ENCODE assay signal across 22 cellular contexts in genomic region chr18:78655921-78656320, GRCh38.
A peak's percentile ranks its signal among the peaks of the same experiment; 100 is the strongest.
DNase-seq lines count a peak whose midpoint lies in the region; TF ChIP-seq lines count a peak whose summit lies in the region.
"Had no signal": no experiment of that assay in that cellular context is flagged by ENCODE, and none has a peak within 500 bp of the region (broad histone marks: within the 10 kb centered on the region; RNA-seq: fewer than 3 reads in every experiment).

No MANE protein-coding gene starts in this region.

- no peak overlapping the region for H2AFZ ChIP-seq in osteoblast (ENCODE audit: low read length)

- DNase-seq in osteoblast (ENCODE audit: insufficient read length, low spot score, missing footprints) (peak; percentile 52), posterior vena cava (ENCODE audit: low spot score) (peak; percentile 23), spleen (peak; percentile 38), left ventricle myocardium inferior (no peak), iPS-NIHi7 (ENCODE audit: extremely low spot score) (no peak)
- DNase-seq: 8988T; ACHN; BE2C; C1 segment of cervical spinal cord; CD4-positive, alpha-beta memory T cell; CD4-positive, CD25-positive, alpha-beta regulatory T cell; CD8-positive, alpha-beta memory T cell; COR-L47; DMS 273 treated with DMSO at 0.1 percent for 48 hours; DMS153; DMS53; DMS79; DND-41; EL; GDM1 had no signal

- H3K27ac ChIP-seq in osteoblast (ENCODE audit: low read depth, low read length) (no peak overlapping the region), spleen (no peak overlapping the region), left ventricle myocardium inferior (replicated peaks) (no peak overlapping the region)
- H3K27ac ChIP-seq: BLaER1 had no signal

- H3K4me1 ChIP-seq in osteoblast (ENCODE audit: insufficient read depth, low read length) (no peaks in the 10 kb centered on the region), spleen (no peaks in the 10 kb centered on the region), left ventricle myocardium inferior (no peaks in the 10 kb centered on the region)
- H3K4me1 ChIP-seq: BE2C, BLaER1 had no signal

- no peaks in the 10 kb centered on the region for H3K79me2 ChIP-seq in osteoblast (ENCODE audit: insufficient read depth, low read length)

- TF ChIP-seq POLR2A in spleen (IDR thresholded peaks at IDR 0.05), result no peak

- no peaks in the 10 kb centered on the region for H3K36me3 ChIP-seq in osteoblast (ENCODE audit: insufficient read depth, low read length)
- no peaks in the 10 kb centered on the region for H3K36me3 ChIP-seq in spleen
- no peaks in the 10 kb centered on the region for H3K36me3 ChIP-seq in left ventricle myocardium inferior
- H3K36me3 ChIP-seq: BE2C, BLaER1 had no signal

- H3K27me3 ChIP-seq in osteoblast (ENCODE audit: insufficient read depth, low read length), result no peaks in the 10 kb centered on the region
- H3K27me3 ChIP-seq in spleen (replicated peaks in 1 of 7), result peaks cover 0 to 19% (median 0%) of the 10 kb centered on the region in 7 donors
- H3K27me3 ChIP-seq in left ventricle myocardium inferior (ENCODE audit: low read depth), result peaks cover 27% of the 10 kb centered on the region
- H3K27me3 ChIP-seq: BLaER1 had no signal

- no peak overlapping the region for H3K4me2 ChIP-seq in osteoblast (ENCODE audit: insufficient read depth, low read length)
- H3K4me2 ChIP-seq: BLaER1 had no signal

- H4K20me1 ChIP-seq in osteoblast (ENCODE audit: insufficient read depth, low read length), result no peaks in the 10 kb centered on the region
- H4K20me1 ChIP-seq: BLaER1 had no signal

- H3K4me3 ChIP-seq in osteoblast (ENCODE audit: insufficient read depth, low read length) (no peak overlapping the region), spleen (no peak overlapping the region), left ventricle myocardium inferior (no peak overlapping the region)
- H3K4me3 ChIP-seq: BLaER1, GM12878 had no signal

- no peak for TF ChIP-seq CTCF in osteoblast (IDR thresholded peaks at IDR 0.05; ENCODE audit: extremely low read depth, low read depth, low read length)
- no peak for TF ChIP-seq CTCF in spleen (IDR thresholded peaks at IDR 0.05 in 8 of 11, conservative IDR thresholded peaks at IDR 0.05 in 3 of 11)
- TF ChIP-seq CTCF in left ventricle myocardium inferior (IDR thresholded peaks at IDR 0.05; ENCODE audit: borderline replicate concordance), result no peak

- 86 to 97% (median 93%) methylated on average over 8 of the region's 8 CpGs for WGBS in spleen, 5 donors

- H3K9me3 ChIP-seq in osteoblast (ENCODE audit: low read depth, low read length) (no peaks in the 10 kb centered on the region), spleen (peaks cover 0 to 44% (median 10%) of the 10 kb centered on the region in 8 donors), left ventricle myocardium inferior (replicated peaks) (peaks cover 9% of the 10 kb centered on the region)
- H3K9me3 ChIP-seq: BE2C had no signal

- intact Hi-C loops in posterior vena cava (cut with DNase I), result no loop called here
- intact Hi-C loops in spleen (cut with DNase I; ENCODE audit: low total_unique reads), result no loop called here
- intact Hi-C loops in left ventricle myocardium inferior (cut with micrococcal nuclease), result no loop called here

Comparison
In these comparisons a context has a peak if more than half of its experiments do, and no peak if none do; other contexts are left out.
1. DNase-seq: peak in osteoblast (single experiment), posterior vena cava (single experiment) and spleen (single experiment); none in left ventricle myocardium inferior (single experiment) and iPS-NIHi7 (single experiment).